Comparison of ENCODE assay signal across 3 cellular contexts in the genomic region with DNA sequence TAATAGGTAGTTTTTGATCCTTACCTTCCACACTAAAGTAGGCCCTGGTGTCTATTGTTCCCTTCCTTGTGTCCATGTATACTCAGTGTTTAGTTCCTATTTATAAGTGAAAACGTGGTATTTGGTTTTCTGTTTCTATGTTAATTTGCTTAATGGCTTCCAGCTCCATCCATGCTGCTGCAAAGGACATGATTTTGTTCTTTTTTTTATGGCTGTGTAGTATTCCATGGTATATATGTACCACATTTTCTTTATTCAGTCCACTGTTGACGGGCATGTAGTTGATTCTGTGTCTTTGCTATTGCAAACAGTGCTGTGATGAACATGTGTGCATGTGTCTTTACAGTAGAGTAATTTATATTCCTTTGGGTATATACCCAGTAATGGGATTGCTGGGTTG.
"Had no signal": no experiment of that assay in that cellular context is flagged by ENCODE, and none has a peak within 500 bp of the region (broad histone marks: within the 10 kb centered on the region; RNA-seq: fewer than 3 reads in every experiment).

No MANE protein-coding gene starts in this region.

- DNase-seq: GDM1, GF-D8 had no signal

- H3K4me3 ChIP-seq: GM12878 had no signal

- ATAC-seq: GM12878 had no signal
